1 cellular context compared by ENCODE assay signal in genomic region chr9:120875954-120876841, GRCh38.
TF ChIP-seq lines count a peak whose summit lies in the region.

No MANE protein-coding gene starts in this region.

TF ChIP-seq in HepG2, 621 proteins besides CTCF, POLR2A, EP300 and RAD21 (continued from another document and continues in another):
- TF ChIP-seq KIAA2018 (CRISPR knock-in tag; IDR thresholded peaks at IDR 0.05; ENCODE audit: borderline replicate concordance) (no peak), NBN (conservative IDR thresholded peaks at IDR 0.05) (no peak), U2AF1 (optimal IDR thresholded peaks at IDR 0.05; ENCODE audit: low read depth, low read length) (no peak), ZSCAN21 (CRISPR knock-in tag; IDR thresholded peaks at IDR 0.05; ENCODE audit: borderline replicate concordance) (peak; percentile 48), ZNF562 (CRISPR knock-in tag; IDR thresholded peaks at IDR 0.05; ENCODE audit: borderline replicate concordance) (no peak), BRF2 (CRISPR knock-in tag; IDR thresholded peaks at IDR 0.05) (peak; percentile 74; the same call in 1 of the 2 replicates), NFAT5 (CRISPR knock-in tag; IDR thresholded peaks at IDR 0.05) (no peak), ZBTB8A (CRISPR knock-in tag; IDR thresholded peaks at IDR 0.05; ENCODE audit: borderline replicate concordance, low read depth) (no peak), KLF16 (CRISPR knock-in tag; IDR thresholded peaks at IDR 0.05) (no peak), ZNF407 (CRISPR knock-in tag; IDR thresholded peaks at IDR 0.05; ENCODE audit: not compliant biosample characterization) (no peak), TCF12 (IDR thresholded peaks at IDR 0.05) (no peak), TCF12 (CRISPR knock-in tag; IDR thresholded peaks at IDR 0.05) (no peak), BATF2 (CRISPR knock-in tag; IDR thresholded peaks at IDR 0.05) (0 out of 2 replicates have a peak, but pooled peaks have one; percentile 45), ZBTB7A (CRISPR knock-in tag; IDR thresholded peaks at IDR 0.05) (no peak), ZNF781 (CRISPR knock-in tag; IDR thresholded peaks at IDR 0.05; ENCODE audit: borderline replicate concordance, not compliant biosample characterization) (no peak), FOSL2 (CRISPR knock-in tag; IDR thresholded peaks at IDR 0.05) (peak; percentile 94), ZNF646 (CRISPR knock-in tag; IDR thresholded peaks at IDR 0.05) (no peak), ZNF282 (IDR thresholded peaks at IDR 0.05; ENCODE audit: partially characterized antibody) (no peak)
